Comparison of ENCODE assay signal across 8 cellular contexts in genomic region chr11:60193687-60194433, GRCh38. TPM values are rescaled to one million over a fixed set of nuclear protein-coding genes. Genes with fewer than 3 reads are reported as not detected.
DNase-seq lines count a peak whose midpoint lies in the region; ATAC-seq lines count a peak whose summit lies in the region.

No MANE protein-coding gene starts in this region.

- peak; percentile 87 for ATAC-seq in HG02759 (IDR thresholded peaks at IDR 0.05; ENCODE audit: unreplicated experiment)

- H3K36me3 ChIP-seq in mesodermal cell (ENCODE audit: control insufficient read depth, insufficient read depth, low read length): no peaks in the 10 kb centered on the region

- H3K4me1 ChIP-seq in mesodermal cell (ENCODE audit: control insufficient read depth, insufficient read depth, low read length, poor library complexity, severe bottlenecking): no peaks in the 10 kb centered on the region

- no peak overlapping the region for H3K4me3 ChIP-seq in mesodermal cell (ENCODE audit: extremely low read depth, insufficient read depth, low read length, poor library complexity, severe bottlenecking)

- peak overlapping the region; percentile 26 for H3K27ac ChIP-seq in mesodermal cell (ENCODE audit: low read depth, low read length, severe bottlenecking)

- no peaks in the 10 kb centered on the region for H3K9me3 ChIP-seq in mesodermal cell (ENCODE audit: control insufficient read depth, low read length)

- no CpG with 5 or more reads among the region's 1 CpG for WGBS in mesodermal cell (ENCODE audit: insufficient coverage in 2 of 2), 2 experiments

- peak; percentile 24 for DNase-seq in NK-92 treated with Interleukin-12 subunit alpha and Interleukin-12 subunit beta, amount 100 ng/mL, for 24 hours (lab: John Stamatoyannopoulos, UW)
- DNase-seq in NK-92 (lab: John Stamatoyannopoulos, UW; ENCODE audit: unreplicated experiment) (no peak), NCI-H2029 treated with DMSO at 0.1 percent for 48 hours (lab: John Stamatoyannopoulos, UW) (peak; percentile 44), dermis microvascular lymphatic vessel endothelial cell (ENCODE audit: low read depth in 2 of 2) (peak; percentile 53 to 91)
- peak; percentile 43 to 59 for DNase-seq in activated CD4-positive, alpha-beta T cell treated with anti-CD3 and anti-CD28 coated beads for 24 hours (ENCODE audit: low read depth in 2 of 2)
- DNase-seq in stimulated activated naive CD4-positive, alpha-beta T cell (lab: John Stamatoyannopoulos, UW): peak in 5 of 6 experiments; percentile 6 to 33 (median 11)

RNA-seq across cellular contexts. Expression of gene MS4A6A, which starts 11.0 kb away (rescaled TPM):
- 0.26 and 0.63 TPM in 2 replicates for total RNA-seq in dermis microvascular lymphatic vessel endothelial cell
- polyA plus RNA-seq in mesodermal cell (2013, experiment 1 of 2): 1.3 TPM
- 1.6 TPM for polyA plus RNA-seq in mesodermal cell (2013, experiment 2 of 2)

RNA-seq across cellular contexts. Expression of gene MS4A4E, which starts 49.1 kb away (rescaled TPM):
- total RNA-seq in dermis microvascular lymphatic vessel endothelial cell: not detected in 2 replicates
- not detected for polyA plus RNA-seq in mesodermal cell (2013, experiment 1 of 2)
- not detected for polyA plus RNA-seq in mesodermal cell (2013, experiment 2 of 2)
